ENCODE assay signal across 20 cellular contexts in genomic region chr1:179742291-179742690, GRCh38. TPM values are rescaled to one million over a fixed set of nuclear protein-coding genes. Genes with fewer than 3 reads are reported as not detected.
DNase-seq lines count a peak whose midpoint lies in the region; ATAC-seq, FAIRE-seq and TF ChIP-seq lines count a peak whose summit lies in the region.
"Had no signal": no experiment of that assay in that cellular context is flagged by ENCODE, and none has a peak within 500 bp of the region (broad histone marks: within the 10 kb centered on the region; RNA-seq: fewer than 3 reads in every experiment).

No MANE protein-coding gene starts in this region.

- H3K4me3 ChIP-seq in keratinocyte (ENCODE audit: control insufficient read depth in 2 of 3, extremely low read depth in 1 of 3, insufficient read depth in 2 of 3, low read depth in 1 of 3, low read length in 3 of 3) (no peak overlapping the region), lower leg skin (ENCODE audit: low read depth, poor library complexity, severe bottlenecking) (no peak overlapping the region)
- H3K4me3 ChIP-seq: SJSA1 had no signal

- TF ChIP-seq POLR2A in lower leg skin (IDR thresholded peaks at IDR 0.05), result no peak

- H3K9ac ChIP-seq in keratinocyte (ENCODE audit: control insufficient read depth, extremely low read depth, insufficient read depth, low read length), result no peak overlapping the region

- H3K9me3 ChIP-seq in T-helper 17 cell (ENCODE audit: control insufficient read depth, low read length, poor library complexity, severe bottlenecking) (no peaks in the 10 kb centered on the region), keratinocyte (ENCODE audit: control insufficient read depth, low read depth, low read length) (no peaks in the 10 kb centered on the region)
- H3K9me3 ChIP-seq: SJSA1 had no signal

- WGBS in lower leg skin, 2 donors, result 24 to 27% methylated on average over 10 of the region's 10 CpGs

- no peak overlapping the region for H2AFZ ChIP-seq in keratinocyte (ENCODE audit: control insufficient read depth, low read length)

- DNase-seq in stimulated activated naive CD8-positive, alpha-beta T cell treated with anti-CD3 and anti-CD28 coated beads, Interleukin-15, amount 100 ng/mL, for 72 hours, result no peak
- DNase-seq in stimulated activated naive CD8-positive, alpha-beta T cell treated with anti-CD3 and anti-CD28 coated beads, Interleukin-15, Interleukin-2, amounts not matched to agents 100 U/mL and 50 U/mL, for 24 hours, result no peak
- no peak for DNase-seq in T-helper 17 cell
- no peak for DNase-seq in keratinocyte (ENCODE audit: low read depth, low spot score)
- DNase-seq in NCI-H128 (lab: John Stamatoyannopoulos, UW; ENCODE audit: unreplicated experiment), result no peak
- DNase-seq in lower leg skin (ENCODE audit: low spot score in 2 of 2), result no peak
- DNase-seq: activated CD4-positive, alpha-beta T cell treated with anti-CD3 and anti-CD28 coated beads for 4 hours; mammary epithelial cell; MM.1S; NCI-H187; OCI-M1; stimulated activated CD4-positive, alpha-beta T cell treated with anti-CD3 and anti-CD28 coated beads, Interleukin-1b, Interleukin-23, amount 100 ng/mL, for 48 hours; substantia nigra had no signal

- no peak overlapping the region for H3K27ac Mint-ChIP-seq in stimulated activated naive CD8-positive, alpha-beta T cell treated with anti-CD3 and anti-CD28 coated beads, Interleukin-15, amount 100 ng/mL, for 72 hours
- H3K27ac Mint-ChIP-seq in T-helper 17 cell, result no peak overlapping the region
- H3K27ac Mint-ChIP-seq: natural killer cell treated with Interleukin-12 subunit alpha and Interleukin-12 subunit beta and Interleukin-15 and Interleukin-18, amount 100 ng/mL, for 72 hours had no signal

- peak overlapping the region; percentile 35 for H3K4me2 ChIP-seq in keratinocyte (ENCODE audit: control insufficient read depth, extremely low read depth, insufficient read depth, low read depth, low read length)

- FAIRE-seq in keratinocyte (lab: Jason Lieb, UNC), result no peak
- FAIRE-seq: frontal cortex had no signal

- no peak for ATAC-seq in stimulated activated naive CD8-positive, alpha-beta T cell treated with anti-CD3 and anti-CD28 coated beads, Interleukin-15, amount 100 ng/mL, for 72 hours
- no peak for ATAC-seq in stimulated activated naive CD8-positive, alpha-beta T cell treated with anti-CD3 and anti-CD28 coated beads, Interleukin-15, Interleukin-2, amounts not matched to agents 100 U/mL and 50 U/mL, for 24 hours
- ATAC-seq in T-helper 17 cell, result no peak
- ATAC-seq in HG03095 (IDR thresholded peaks at IDR 0.05; ENCODE audit: unreplicated experiment), result no peak
- no peak for ATAC-seq in HG03439 (IDR thresholded peaks at IDR 0.05; ENCODE audit: unreplicated experiment)

- H3K79me2 ChIP-seq in keratinocyte (ENCODE audit: control insufficient read depth, insufficient read depth, low read length), result no peaks in the 10 kb centered on the region

- peaks cover 97% of the 10 kb centered on the region for H3K27me3 Mint-ChIP-seq in stimulated activated naive CD8-positive, alpha-beta T cell treated with anti-CD3 and anti-CD28 coated beads, Interleukin-15, amount 100 ng/mL, for 72 hours
- H3K27me3 Mint-ChIP-seq in T-helper 17 cell, result peaks cover 81% of the 10 kb centered on the region

- H3K9me3 Mint-ChIP-seq in stimulated activated naive CD8-positive, alpha-beta T cell treated with anti-CD3 and anti-CD28 coated beads, Interleukin-15, amount 100 ng/mL, for 72 hours, result no peaks in the 10 kb centered on the region
- H3K9me3 Mint-ChIP-seq: natural killer cell treated with Interleukin-12 subunit alpha and Interleukin-12 subunit beta and Interleukin-15 and Interleukin-18, amount 100 ng/mL, for 72 hours had no signal

- peaks cover 55% of the 10 kb centered on the region for H3K27me3 ChIP-seq in keratinocyte (ENCODE audit: control insufficient read depth, extremely low read depth, insufficient read depth, low read length)

- H3K4me3 Mint-ChIP-seq in stimulated activated naive CD8-positive, alpha-beta T cell treated with anti-CD3 and anti-CD28 coated beads, Interleukin-15, amount 100 ng/mL, for 72 hours, result peak overlapping the region; percentile 46 to 51
- peak overlapping the region; percentile 82 for H3K4me3 Mint-ChIP-seq in T-helper 17 cell
- H3K4me3 Mint-ChIP-seq: natural killer cell treated with Interleukin-12 subunit alpha and Interleukin-12 subunit beta and Interleukin-15 and Interleukin-18, amount 100 ng/mL, for 72 hours had no signal

- H3K9me1 ChIP-seq in keratinocyte (ENCODE audit: control insufficient read depth, extremely low read depth, insufficient read depth, low read length), result no peaks in the 10 kb centered on the region

- peaks cover 14% of the 10 kb centered on the region for H3K4me1 Mint-ChIP-seq in stimulated activated naive CD8-positive, alpha-beta T cell treated with anti-CD3 and anti-CD28 coated beads, Interleukin-15, amount 100 ng/mL, for 72 hours
- peaks cover 8% of the 10 kb centered on the region for H3K4me1 Mint-ChIP-seq in T-helper 17 cell

- no peak overlapping the region for H3K27ac ChIP-seq in keratinocyte (ENCODE audit: control insufficient read depth, insufficient read depth, low read length)
- H3K27ac ChIP-seq: SJSA1 had no signal

- H3K4me1 ChIP-seq in keratinocyte (ENCODE audit: control insufficient read depth, extremely low read depth, insufficient read depth, low read length), result no peaks in the 10 kb centered on the region

- TF ChIP-seq CTCF in keratinocyte (optimal IDR thresholded peaks at IDR 0.05 in 1 of 3, IDR thresholded peaks at IDR 0.05 in 1 of 3, conservative IDR thresholded peaks at IDR 0.05 in 1 of 3; ENCODE audit: extremely low read depth in 1 of 3, insufficient read depth in 2 of 3, low read length in 3 of 3), result no peak
- TF ChIP-seq CTCF in lower leg skin (IDR thresholded peaks at IDR 0.05), result no peak

- no peaks in the 10 kb centered on the region for H3K36me3 Mint-ChIP-seq in T-helper 17 cell (ENCODE audit: low read depth)
- H3K36me3 Mint-ChIP-seq: natural killer cell treated with Interleukin-12 subunit alpha and Interleukin-12 subunit beta and Interleukin-15 and Interleukin-18, amount 100 ng/mL, for 72 hours had no signal

- peaks cover 3% of the 10 kb centered on the region for H4K20me1 ChIP-seq in keratinocyte (ENCODE audit: control insufficient read depth, extremely low read depth, insufficient read depth, low read length)

- dilution Hi-C loops in keratinocyte (cut with MboI; ENCODE audit: extremely low pct_ligation_motif_present, low sequenced_read_pairs), result no loop called here

- intact Hi-C loops in lower leg skin (cut with DNase I; ENCODE audit: low total_unique reads), result no loop called here

- no peaks in the 10 kb centered on the region for H3K36me3 ChIP-seq in keratinocyte (ENCODE audit: control insufficient read depth in 2 of 2, extremely low read depth in 1 of 2, insufficient read depth in 2 of 2, low read length in 2 of 2)
- H3K36me3 ChIP-seq: HAP-1, SJSA1 had no signal

RNA-seq across cellular contexts. Expression of gene FAM163A, which starts 0.8 kb away (rescaled TPM):
- total RNA-seq in T-helper 17 cell (under 1 TPM in 1 of 2 donors, not detected in 1; 0.10 TPM), lower leg skin (not detected)
- not detected in 3 replicates for polyA plus RNA-seq in keratinocyte
- polyA plus RNA-seq in keratinocyte (2011; ENCODE audit: low read depth), result not detected
- not detected in 2 replicates for polyA plus RNA-seq in keratinocyte (2011; cell fraction: cytosol; rRNA removed)
- polyA plus RNA-seq in keratinocyte (2011; cell fraction: nucleus; rRNA removed), result not detected in 2 replicates
- not detected in 2 replicates for polyA plus RNA-seq in keratinocyte (2012; ENCODE audit: low replicate concordance)
- not detected in 3 replicates for polyA minus RNA-seq in keratinocyte
- not detected for polyA minus RNA-seq in keratinocyte (2011; cell fraction: cytosol; rRNA and poly(A)+ RNA removed)
- polyA minus RNA-seq in keratinocyte (2011; cell fraction: nucleus; rRNA and poly(A)+ RNA removed), result not detected in 2 replicates
- total RNA-seq: HT-29; mammary epithelial cell; natural killer cell treated with Interleukin-12 subunit alpha and Interleukin-12 subunit beta and Interleukin-15 and Interleukin-18, amount 100 ng/mL, for 72 hours; SJSA1 had no signal
- polyA plus RNA-seq: mammary epithelial cell had no signal
